ENCODE assay signal across 8 cellular contexts in the genomic region with DNA sequence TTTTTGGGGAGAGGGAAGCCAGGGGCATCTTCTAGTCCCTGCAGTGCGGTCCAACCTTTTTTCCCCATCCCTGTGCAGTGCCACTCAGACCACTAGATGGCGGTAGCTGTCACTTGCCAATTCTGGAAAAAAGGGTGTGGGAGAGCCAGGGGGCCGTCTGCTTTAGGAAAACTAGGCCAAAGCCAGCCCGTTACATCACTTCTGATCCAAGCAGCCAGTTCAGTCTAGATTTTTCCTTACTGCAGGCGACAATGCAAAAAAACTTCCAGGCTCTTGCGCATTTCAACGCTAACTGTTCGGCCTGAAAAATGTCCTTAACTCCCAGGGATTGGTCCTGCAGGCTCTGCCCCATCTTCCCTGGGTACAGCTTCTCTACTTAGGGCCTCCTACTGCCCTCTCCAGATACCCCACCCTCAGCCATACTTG.
A peak's percentile ranks its signal among the peaks of the same experiment; 100 is the strongest.
DNase-seq lines count a peak whose midpoint lies in the region; ATAC-seq and TF ChIP-seq lines count a peak whose summit lies in the region.

No MANE protein-coding gene starts in this region.

- no peak overlapping the region for H3K4me3 Mint-ChIP-seq in WTC11

- no peaks in the 10 kb centered on the region for H3K36me3 Mint-ChIP-seq in WTC11

- peak; percentile 88 for TF ChIP-seq CTCF in WTC11 (IDR thresholded peaks at IDR 0.05)

- H3K27me3 Mint-ChIP-seq in WTC11 (ENCODE audit: low read depth) = no peaks in the 10 kb centered on the region; the same call in none of the 2 replicates

- DNase-seq in NCI-H2196 (lab: John Stamatoyannopoulos, UW; ENCODE audit: unreplicated experiment) (peak; percentile 25), NCI-H2196 treated with DMSO at 0.1 percent for 48 hours (lab: John Stamatoyannopoulos, UW; ENCODE audit: unreplicated experiment) (no peak), NCI-H1105 (lab: John Stamatoyannopoulos, UW) (peak; percentile 73), WTC11 (ENCODE audit: low spot score) (peak; percentile 80), cerebellar cortex (ENCODE audit: low spot score) (peak; percentile 89), kidney glomerular epithelial cell (lab: John Stamatoyannopoulos, UW) (peak; percentile 52)
- peak; percentile 5 to 34 (median 22) for DNase-seq in stimulated activated CD4-positive, alpha-beta T cell treated with anti-CD3 and anti-CD28 coated beads, Interleukin-1b, Interleukin-23, amount 100 ng/mL, for 24 hours (ENCODE audit: low read depth in 4 of 4, low spot score in 1 of 4)

- H3K27ac Mint-ChIP-seq in WTC11 = no peak overlapping the region

- CTCF ChIA-PET in WTC11 (lab: Charles Lee) = interaction anchor here (0.5 to 2.6 kb wide), 24 partner anchors 10 to 412 kb away, joined by 3 to 13 read pairs (median 3); no protein-coding TSS in a partner anchor

- peaks cover 6% of the 10 kb centered on the region for H3K9me3 Mint-ChIP-seq in WTC11

- peak; percentile 97 for ATAC-seq in WTC11
- ATAC-seq in HG03469 (IDR thresholded peaks at IDR 0.05; ENCODE audit: unreplicated experiment) = no peak

- H3K4me1 Mint-ChIP-seq in WTC11 = peaks cover 22% of the 10 kb centered on the region

- POLR2A ChIA-PET in WTC11 (lab: Charles Lee) = no interaction called here

TF ChIP-seq in WTC11, 78 proteins besides CTCF, POLR2A, EP300 and RAD21:
- TF ChIP-seq MYBL2 (CRISPR knock-in tag; IDR thresholded peaks at IDR 0.05) = no peak
- TF ChIP-seq, protein P1, sequence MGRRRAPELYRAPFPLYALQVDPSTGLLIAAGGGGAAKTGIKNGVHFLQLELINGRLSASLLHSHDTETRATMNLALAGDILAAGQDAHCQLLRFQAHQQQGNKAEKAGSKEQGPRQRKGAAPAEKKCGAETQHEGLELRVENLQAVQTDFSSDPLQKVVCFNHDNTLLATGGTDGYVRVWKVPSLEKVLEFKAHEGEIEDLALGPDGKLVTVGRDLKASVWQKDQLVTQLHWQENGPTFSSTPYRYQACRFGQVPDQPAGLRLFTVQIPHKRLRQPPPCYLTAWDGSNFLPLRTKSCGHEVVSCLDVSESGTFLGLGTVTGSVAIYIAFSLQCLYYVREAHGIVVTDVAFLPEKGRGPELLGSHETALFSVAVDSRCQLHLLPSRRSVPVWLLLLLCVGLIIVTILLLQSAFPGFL (CRISPR knock-in tag; IDR thresholded peaks at IDR 0.05; ENCODE audit: borderline replicate concordance) = no peak
- TF ChIP-seq CREB1 (CRISPR knock-in tag; IDR thresholded peaks at IDR 0.05) = no peak
- TF ChIP-seq, protein P2, sequence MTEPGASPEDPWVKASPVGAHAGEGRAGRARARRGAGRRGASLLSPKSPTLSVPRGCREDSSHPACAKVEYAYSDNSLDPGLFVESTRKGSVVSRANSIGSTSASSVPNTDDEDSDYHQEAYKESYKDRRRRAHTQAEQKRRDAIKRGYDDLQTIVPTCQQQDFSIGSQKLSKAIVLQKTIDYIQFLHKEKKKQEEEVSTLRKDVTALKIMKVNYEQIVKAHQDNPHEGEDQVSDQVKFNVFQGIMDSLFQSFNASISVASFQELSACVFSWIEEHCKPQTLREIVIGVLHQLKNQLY (CRISPR knock-in tag; IDR thresholded peaks at IDR 0.05) = no peak
- no peak for TF ChIP-seq SOX15 (CRISPR knock-in tag; IDR thresholded peaks at IDR 0.05)
